ENCODE assay signal across 8 cellular contexts in the genomic region with DNA sequence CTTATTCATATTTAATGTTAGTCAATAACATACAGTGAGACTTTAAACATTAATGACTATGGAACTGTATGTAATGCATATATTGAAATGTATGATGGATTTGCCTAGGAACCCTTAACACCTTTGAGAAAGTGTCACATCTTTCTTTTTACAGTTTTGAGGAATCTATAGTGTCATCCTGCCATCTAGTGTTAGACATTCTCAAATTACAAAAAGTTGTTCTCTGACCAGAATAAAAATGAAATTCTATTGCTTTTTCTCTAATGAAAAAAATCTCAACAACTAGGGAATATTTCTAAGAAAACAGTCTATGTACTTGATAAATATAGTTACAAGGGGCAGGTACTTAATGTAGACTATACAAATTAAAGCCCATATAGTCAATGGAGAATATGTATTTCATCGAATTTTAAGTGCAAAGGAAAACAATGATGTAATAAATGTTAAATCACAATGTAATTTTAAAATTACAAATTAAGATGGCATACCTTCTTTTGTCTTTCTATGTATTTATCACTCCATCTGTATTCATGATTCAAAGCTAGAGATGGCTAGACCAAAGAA. TPM values are rescaled to one million over a fixed set of nuclear protein-coding genes. Genes with fewer than 3 reads are reported as not detected.
A peak's percentile ranks its signal among the peaks of the same experiment; 100 is the strongest.
DNase-seq lines count a peak whose midpoint lies in the region; ATAC-seq and TF ChIP-seq lines count a peak whose summit lies in the region.

No MANE protein-coding gene starts in this region.

- H3K4me1 Mint-ChIP-seq in WTC11: peaks cover 6% of the 10 kb centered on the region
- H3K4me1 Mint-ChIP-seq in stimulated activated memory B cell treated with anti-CD40 and anti-IgM and Interleukin-4, amounts not matched to agents 10 μg/mL and 1 μg/mL and 100 μg/mL, for 72 hours: no peaks in the 10 kb centered on the region

- no peaks in the 10 kb centered on the region for H4K20me1 ChIP-seq in KMS-11 (ENCODE audit: insufficient read depth)

- WGBS in right lobe of liver (ENCODE audit: insufficient coverage, low coverage, low lambda C conversion rate, missing lambda C conversion rate): 69% methylated on average over 1 of the region's 1 CpG

- no peaks in the 10 kb centered on the region for H3K79me2 ChIP-seq in KMS-11 (ENCODE audit: insufficient read depth, low read depth)

- H3K4me1 ChIP-seq in KMS-11 (ENCODE audit: low read depth, poor library complexity, severe bottlenecking) (peaks cover 6% of the 10 kb centered on the region), right lobe of liver (no peaks in the 10 kb centered on the region)

- H3K4me3 ChIP-seq in KMS-11 (IDR thresholded peaks at IDR 0.05; ENCODE audit: insufficient read depth, low read depth, low read length) (no peak overlapping the region), right lobe of liver (no peak overlapping the region)

- intact Hi-C loops in right lobe of liver (cut with DNase I): loop anchor here in 1 of 2 donors (10.0 kb wide), 1 partner anchor 588 kb away; no protein-coding TSS in a partner anchor

- POLR2A ChIA-PET in WTC11 (lab: Charles Lee): no interaction called here

- DNase-seq in D341Med (ENCODE audit: low spot score) (peak; percentile 13), WTC11 (ENCODE audit: low spot score) (no peak), right lobe of liver (no peak)
- DNase-seq in activated T-cell treated with anti-CD3 and anti-CD28 coated beads, Interleukin-2, amount 50 U/mL, for 48 hours: no peak

- H3K4me3 Mint-ChIP-seq in WTC11: no peak overlapping the region
- H3K4me3 Mint-ChIP-seq in stimulated activated memory B cell treated with anti-CD40 and anti-IgM and Interleukin-4, amounts not matched to agents 10 μg/mL and 1 μg/mL and 100 μg/mL, for 72 hours: no peak overlapping the region

- H3K27me3 ChIP-seq in KMS-11 (ENCODE audit: insufficient read depth, low read depth) (no peaks in the 10 kb centered on the region), right lobe of liver (no peaks in the 10 kb centered on the region)

- no peak for TF ChIP-seq POLR2A in right lobe of liver (IDR thresholded peaks at IDR 0.05)

- no peak overlapping the region for H3K9ac ChIP-seq in KMS-11

- H3K27ac ChIP-seq in KMS-11 (no peak overlapping the region), right lobe of liver (no peak overlapping the region)

- no peaks in the 10 kb centered on the region for H3K27me3 Mint-ChIP-seq in WTC11 (ENCODE audit: low read depth)
- H3K27me3 Mint-ChIP-seq in stimulated activated memory B cell treated with anti-CD40 and anti-IgM and Interleukin-4, amounts not matched to agents 10 μg/mL and 1 μg/mL and 100 μg/mL, for 72 hours: no peaks in the 10 kb centered on the region

- no peaks in the 10 kb centered on the region for H3K36me3 Mint-ChIP-seq in WTC11
- no peaks in the 10 kb centered on the region for H3K36me3 Mint-ChIP-seq in stimulated activated memory B cell treated with anti-CD40 and anti-IgM and Interleukin-4, amounts not matched to agents 10 μg/mL and 1 μg/mL and 100 μg/mL, for 72 hours

- TF ChIP-seq CTCF in KMS-11 (conservative IDR thresholded peaks at IDR 0.05; ENCODE audit: low read depth, low read length) (peak; percentile 73), WTC11 (IDR thresholded peaks at IDR 0.05) (peak; percentile 31; the same call in 1 of the 2 replicates), right lobe of liver (IDR thresholded peaks at IDR 0.05) (peak; percentile 42 to 57 (median 51))

- H3K9me3 Mint-ChIP-seq in WTC11: no peaks in the 10 kb centered on the region
- H3K9me3 Mint-ChIP-seq in stimulated activated memory B cell treated with anti-CD40 and anti-IgM and Interleukin-4, amounts not matched to agents 10 μg/mL and 1 μg/mL and 100 μg/mL, for 72 hours: no peaks in the 10 kb centered on the region

- no peak overlapping the region for H3K27ac Mint-ChIP-seq in WTC11
- no peak overlapping the region for H3K27ac Mint-ChIP-seq in stimulated activated memory B cell treated with anti-CD40 and anti-IgM and Interleukin-4, amounts not matched to agents 10 μg/mL and 1 μg/mL and 100 μg/mL, for 72 hours

- H2AFZ ChIP-seq in KMS-11 (ENCODE audit: low read depth): no peak overlapping the region

- ATAC-seq in WTC11 (no peak), right lobe of liver (peak; percentile 38 to 56 (median 53)), GM18909 (IDR thresholded peaks at IDR 0.05; ENCODE audit: poor library complexity, unreplicated experiment) (no peak), GM21526 (IDR thresholded peaks at IDR 0.05; ENCODE audit: low FRiP score, unreplicated experiment) (no peak)
- no peak for ATAC-seq in stimulated activated memory B cell treated with anti-CD40 and anti-IgM and Interleukin-4, amounts not matched to agents 10 μg/mL and 1 μg/mL and 100 μg/mL, for 72 hours

- no peak overlapping the region for H3K4me2 ChIP-seq in KMS-11

- no peaks in the 10 kb centered on the region for H3K9me3 ChIP-seq in right lobe of liver

- CTCF ChIA-PET in WTC11 (lab: Charles Lee): interaction anchor here (1.0 to 2.8 kb wide), 4 partner anchors 153 to 590 kb away, joined by 3 to 18 read pairs (median 5); no protein-coding TSS in a partner anchor

- H3K36me3 ChIP-seq in KMS-11 (ENCODE audit: insufficient read depth) (no peaks in the 10 kb centered on the region), right lobe of liver (no peaks in the 10 kb centered on the region)

TF ChIP-seq in WTC11, 78 proteins besides CTCF, POLR2A, EP300 and RAD21:
- no peak for TF ChIP-seq CREB1 (CRISPR knock-in tag; IDR thresholded peaks at IDR 0.05)
- TF ChIP-seq ZBTB21 (CRISPR knock-in tag; IDR thresholded peaks at IDR 0.05; ENCODE audit: borderline replicate concordance): no peak
- TF ChIP-seq SMAD3 (CRISPR knock-in tag; IDR thresholded peaks at IDR 0.05; ENCODE audit: borderline replicate concordance): no peak
- TF ChIP-seq TCF7 (CRISPR knock-in tag; IDR thresholded peaks at IDR 0.05; ENCODE audit: low read depth): no peak
- TF ChIP-seq, protein P1, sequence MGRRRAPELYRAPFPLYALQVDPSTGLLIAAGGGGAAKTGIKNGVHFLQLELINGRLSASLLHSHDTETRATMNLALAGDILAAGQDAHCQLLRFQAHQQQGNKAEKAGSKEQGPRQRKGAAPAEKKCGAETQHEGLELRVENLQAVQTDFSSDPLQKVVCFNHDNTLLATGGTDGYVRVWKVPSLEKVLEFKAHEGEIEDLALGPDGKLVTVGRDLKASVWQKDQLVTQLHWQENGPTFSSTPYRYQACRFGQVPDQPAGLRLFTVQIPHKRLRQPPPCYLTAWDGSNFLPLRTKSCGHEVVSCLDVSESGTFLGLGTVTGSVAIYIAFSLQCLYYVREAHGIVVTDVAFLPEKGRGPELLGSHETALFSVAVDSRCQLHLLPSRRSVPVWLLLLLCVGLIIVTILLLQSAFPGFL (CRISPR knock-in tag; IDR thresholded peaks at IDR 0.05; ENCODE audit: borderline replicate concordance): no peak
- no peak for TF ChIP-seq ZNF263 (CRISPR knock-in tag; IDR thresholded peaks at IDR 0.05; ENCODE audit: low read depth)
- TF ChIP-seq ZNF396 (CRISPR knock-in tag; IDR thresholded peaks at IDR 0.05; ENCODE audit: borderline replicate concordance): no peak
- TF ChIP-seq, protein P2, sequence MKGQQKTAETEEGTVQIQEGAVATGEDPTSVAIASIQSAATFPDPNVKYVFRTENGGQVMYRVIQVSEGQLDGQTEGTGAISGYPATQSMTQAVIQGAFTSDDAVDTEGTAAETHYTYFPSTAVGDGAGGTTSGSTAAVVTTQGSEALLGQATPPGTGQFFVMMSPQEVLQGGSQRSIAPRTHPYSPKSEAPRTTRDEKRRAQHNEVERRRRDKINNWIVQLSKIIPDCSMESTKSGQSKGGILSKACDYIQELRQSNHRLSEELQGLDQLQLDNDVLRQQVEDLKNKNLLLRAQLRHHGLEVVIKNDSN (CRISPR knock-in tag; IDR thresholded peaks at IDR 0.05): no peak
- no peak for TF ChIP-seq FOXJ3 (CRISPR knock-in tag; IDR thresholded peaks at IDR 0.05; ENCODE audit: borderline replicate concordance)
- no peak for TF ChIP-seq TEAD4 (CRISPR knock-in tag; IDR thresholded peaks at IDR 0.05)
- TF ChIP-seq, protein P3, sequence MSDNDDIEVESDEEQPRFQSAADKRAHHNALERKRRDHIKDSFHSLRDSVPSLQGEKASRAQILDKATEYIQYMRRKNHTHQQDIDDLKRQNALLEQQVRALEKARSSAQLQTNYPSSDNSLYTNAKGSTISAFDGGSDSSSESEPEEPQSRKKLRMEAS (CRISPR knock-in tag; IDR thresholded peaks at IDR 0.05): no peak

RNA-seq across cellular contexts. Expression of a gene that starts 5.1 kb away (rescaled TPM):
- total RNA-seq in WTC11 (2021) (1.7 to 2.1 TPM (median 2.0 TPM) in 3 replicates), right lobe of liver (10 to 100 TPM in 1 of 6 experiments, 1 to 10 TPM in 5; 3.7 to 13.9 (median 8.2) TPM)

Comparison
In these comparisons a context has a peak if more than half of its experiments do, and no peak if none do; other contexts are left out.
1. ATAC-seq: peak in right lobe of liver (4 of 4); none in WTC11 (single experiment), stimulated activated memory B cell treated with anti-CD40 and anti-IgM and Interleukin-4, amounts not matched to agents 10 μg/mL and 1 μg/mL and 100 μg/mL, for 72 hours (single experiment), GM18909 (single experiment) and GM21526 (single experiment).
2. Peak in every context shown above with its lines, with median percentiles within 50 percentile points of each other: CTCF ChIP-seq.